9 cellular contexts compared by ENCODE assay signal in the genomic region with DNA sequence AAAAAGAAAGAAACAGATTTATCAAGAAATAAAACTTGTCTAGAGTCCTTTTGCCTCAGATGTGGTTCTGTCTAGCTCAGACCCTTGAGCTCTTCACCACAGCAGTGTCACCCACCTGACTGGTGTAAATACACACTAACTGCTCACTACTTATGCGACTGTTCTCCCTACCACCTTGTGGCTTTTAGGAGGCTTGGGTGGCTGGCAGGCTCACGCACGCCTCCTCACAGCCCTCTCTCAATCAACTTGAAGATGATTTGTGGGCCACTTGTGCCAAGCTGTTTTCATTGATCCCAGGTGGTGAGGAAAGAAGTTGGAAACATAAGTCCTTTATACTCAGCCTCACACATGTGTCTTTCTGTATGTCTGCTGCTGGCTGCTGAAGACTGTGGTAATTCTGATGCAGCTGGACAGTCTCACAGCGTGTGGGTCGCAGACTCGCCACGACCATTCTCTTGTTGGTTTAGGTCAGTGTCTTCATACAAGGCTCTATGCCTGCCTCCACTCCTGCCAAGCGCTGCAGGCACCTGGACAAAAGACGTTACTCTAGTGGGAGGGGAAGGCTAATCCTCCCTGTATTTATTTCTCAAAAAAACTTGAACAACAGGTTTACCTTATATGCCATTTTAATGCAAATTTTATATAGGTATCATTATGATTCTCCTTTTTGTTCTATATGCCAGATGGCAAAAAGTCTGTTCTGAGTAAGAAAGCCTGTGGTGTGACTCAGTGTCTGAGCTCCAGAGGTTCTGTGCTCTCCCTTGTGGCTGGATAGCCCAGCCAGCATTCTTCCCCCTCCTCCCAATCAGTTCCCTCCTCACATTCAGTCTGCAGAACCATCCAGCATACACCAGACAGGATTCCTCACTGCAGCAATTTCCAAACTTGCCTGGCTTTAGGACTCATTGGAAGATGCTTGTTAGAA.
DNase-seq lines count a peak whose midpoint lies in the region; ATAC-seq, FAIRE-seq and TF ChIP-seq lines count a peak whose summit lies in the region.
"Had no signal": no experiment of that assay in that cellular context is flagged by ENCODE, and none has a peak within 500 bp of the region (broad histone marks: within the 10 kb centered on the region; RNA-seq: fewer than 3 reads in every experiment).

No MANE protein-coding gene starts in this region.

- H3K9me3 ChIP-seq in DND-41 (ENCODE audit: insufficient read depth, low read length, severe bottlenecking): no peaks in the 10 kb centered on the region
- no peaks in the 10 kb centered on the region for H3K9me3 ChIP-seq in adrenal gland (replicated peaks in 1 of 3)

- intact Hi-C loops in adrenal gland (cut with DNase I): no loop called here

- H3K9ac ChIP-seq in DND-41 (ENCODE audit: low read depth, low read length): 0 out of 2 replicates have a peak overlapping the region, but pooled peaks have one; percentile 3

- H4K20me1 ChIP-seq in DND-41 (ENCODE audit: insufficient read depth, low read length): no peaks in the 10 kb centered on the region; the same call in 1 of the 2 replicates

- peaks cover 69% of the 10 kb centered on the region for H3K4me1 ChIP-seq in DND-41 (ENCODE audit: insufficient read depth, low read length)
- peaks cover 25 to 54% of the 10 kb centered on the region in 2 donors for H3K4me1 ChIP-seq in adrenal gland (replicated peaks in 1 of 2)

- peak; percentile 73 for DNase-seq in DND-41
- DNase-seq in NCI-H1092 treated with DMSO at 0.1 percent for 48 hours (lab: John Stamatoyannopoulos, UW): peak; percentile 21
- peak in 5 of 7 donors; percentile 30 to 55 (median 36) for DNase-seq in adrenal gland
- peak; percentile 88 for DNase-seq in kidney tubule cell (ENCODE audit: low spot score)
- peak; percentile 86 for DNase-seq in urothelium cell line (ENCODE audit: low spot score)
- DNase-seq in T-helper 9 cell: no peak
- no peak for DNase-seq in NCI-H1105 treated with DMSO at 0.1 percent for 48 hours (lab: John Stamatoyannopoulos, UW)
- DNase-seq: natural killer cell had no signal

- H3K27ac ChIP-seq in DND-41 (ENCODE audit: low read length) (peak overlapping the region; percentile 78), adrenal gland (peak overlapping the region in 1 of 5 donors; percentile 44)

- H3K4me3 ChIP-seq in DND-41 (ENCODE audit: low read depth in 1 of 2, low read length in 2 of 2) (no peak overlapping the region), adrenal gland (no peak overlapping the region)

- no peaks in the 10 kb centered on the region for H3K27me3 ChIP-seq in DND-41 (ENCODE audit: insufficient read depth, low read length, poor library complexity)
- H3K27me3 ChIP-seq in adrenal gland: no peaks in the 10 kb centered on the region

- TF ChIP-seq CTCF in DND-41 (IDR thresholded peaks at IDR 0.05; ENCODE audit: borderline replicate concordance, extremely low read depth, low read length, poor library complexity, severe bottlenecking): peak; percentile 12
- no peak for TF ChIP-seq CTCF in adrenal gland (IDR thresholded peaks at IDR 0.05)

- FAIRE-seq in urothelium cell line (lab: Jason Lieb, UNC): peak; percentile 5

- H2AFZ ChIP-seq in DND-41 (ENCODE audit: low read depth, low read length): no peak overlapping the region

- peaks cover 74% of the 10 kb centered on the region for H3K79me2 ChIP-seq in DND-41 (ENCODE audit: insufficient read depth, low read length)

- H3K36me3 ChIP-seq in DND-41 (ENCODE audit: insufficient read depth, low read length) (no peaks in the 10 kb centered on the region), adrenal gland (replicated peaks in 1 of 2) (no peaks in the 10 kb centered on the region)

- H3K4me2 ChIP-seq in DND-41 (ENCODE audit: insufficient read depth, low read length): peak overlapping the region; percentile 19; the same call in 1 of the 2 replicates

- no peak for TF ChIP-seq POLR2A in adrenal gland (IDR thresholded peaks at IDR 0.05)

- 74 to 81% (median 78%) methylated on average over 9 of the region's 9 CpGs for WGBS in adrenal gland, 4 donors

- ATAC-seq in DND-41 (ENCODE audit: insufficient read depth, low read depth) (peak; percentile 81), GM18858 (IDR thresholded peaks at IDR 0.05; ENCODE audit: unreplicated experiment) (no peak)

Comparison
In these comparisons a context has a peak if more than half of its experiments do, and no peak if none do; other contexts are left out.
1. DNase-seq: peak in DND-41 (single experiment), NCI-H1092 treated with DMSO at 0.1 percent for 48 hours (single experiment), adrenal gland (5 of 7), kidney tubule cell (single experiment) and urothelium cell line (single experiment); none in T-helper 9 cell (single experiment) and NCI-H1105 treated with DMSO at 0.1 percent for 48 hours (single experiment).